In genomic region chr1:174074757-174075156, GRCh38 we compare ENCODE assay signal across 9 cellular contexts. TPM values are rescaled to one million over a fixed set of nuclear protein-coding genes. Genes with fewer than 3 reads are reported as not detected.
DNase-seq lines count a peak whose midpoint lies in the region; ATAC-seq and TF ChIP-seq lines count a peak whose summit lies in the region.
"Had no signal": no experiment of that assay in that cellular context is flagged by ENCODE, and none has a peak within 500 bp of the region (broad histone marks: within the 10 kb centered on the region; RNA-seq: fewer than 3 reads in every experiment).

No MANE protein-coding gene starts in this region.

- H3K36me3 ChIP-seq in Peyer's patch, result no peaks in the 10 kb centered on the region

- H3K4me3 ChIP-seq in Peyer's patch (no peak overlapping the region), fibroblast of villous mesenchyme (ENCODE audit: low read depth, low read length) (no peak overlapping the region)

- H3K27ac Mint-ChIP-seq in natural killer cell, result no peak overlapping the region
- no peak overlapping the region for H3K27ac Mint-ChIP-seq in natural killer cell treated with Interleukin-12 subunit alpha and Interleukin-12 subunit beta and Interleukin-15 and Interleukin-18, amount 100 ng/mL, for 72 hours
- no peak overlapping the region for H3K27ac Mint-ChIP-seq in activated CD4-positive, alpha-beta T cell treated with anti-CD3 and anti-CD28 coated beads for 36 hours

- no peaks in the 10 kb centered on the region for H3K4me1 Mint-ChIP-seq in natural killer cell
- H3K4me1 Mint-ChIP-seq in natural killer cell treated with Interleukin-12 subunit alpha and Interleukin-12 subunit beta and Interleukin-15 and Interleukin-18, amount 100 ng/mL, for 72 hours (ENCODE audit: low read depth in 2 of 2), result no peaks in the 10 kb centered on the region
- no peaks in the 10 kb centered on the region for H3K4me1 Mint-ChIP-seq in activated CD4-positive, alpha-beta T cell treated with anti-CD3 and anti-CD28 coated beads for 36 hours

- H3K27me3 ChIP-seq in Peyer's patch, result no peaks in the 10 kb centered on the region

- no peaks in the 10 kb centered on the region for H3K9me3 Mint-ChIP-seq in natural killer cell
- no peaks in the 10 kb centered on the region for H3K9me3 Mint-ChIP-seq in natural killer cell treated with Interleukin-12 subunit alpha and Interleukin-12 subunit beta and Interleukin-15 and Interleukin-18, amount 100 ng/mL, for 72 hours
- H3K9me3 Mint-ChIP-seq in activated CD4-positive, alpha-beta T cell treated with anti-CD3 and anti-CD28 coated beads for 36 hours (ENCODE audit: low read depth), result no peaks in the 10 kb centered on the region

- H3K27me3 Mint-ChIP-seq in natural killer cell (ENCODE audit: low read depth in 2 of 2), result peaks cover 0 to 7% of the 10 kb centered on the region in 2 donors
- H3K27me3 Mint-ChIP-seq in natural killer cell treated with Interleukin-12 subunit alpha and Interleukin-12 subunit beta and Interleukin-15 and Interleukin-18, amount 100 ng/mL, for 72 hours, result peaks cover 10 to 13% of the 10 kb centered on the region in 2 donors
- peaks cover 1% of the 10 kb centered on the region for H3K27me3 Mint-ChIP-seq in activated CD4-positive, alpha-beta T cell treated with anti-CD3 and anti-CD28 coated beads for 36 hours

- TF ChIP-seq POLR2A in Peyer's patch (IDR thresholded peaks at IDR 0.05), result no peak

- CTCF ChIA-PET in activated CD4-positive, alpha-beta T cell treated with anti-CD3 and anti-CD28 coated beads for 36 hours (lab: Charles Lee), result no interaction called here

- H3K36me3 Mint-ChIP-seq in natural killer cell, result no peaks in the 10 kb centered on the region
- no peaks in the 10 kb centered on the region for H3K36me3 Mint-ChIP-seq in natural killer cell treated with Interleukin-12 subunit alpha and Interleukin-12 subunit beta and Interleukin-15 and Interleukin-18, amount 100 ng/mL, for 72 hours
- H3K36me3 Mint-ChIP-seq in activated CD4-positive, alpha-beta T cell treated with anti-CD3 and anti-CD28 coated beads for 36 hours (ENCODE audit: low read depth), result no peaks in the 10 kb centered on the region

- no peaks in the 10 kb centered on the region for H3K9me3 ChIP-seq in Peyer's patch

- no peak overlapping the region for H3K4me3 Mint-ChIP-seq in natural killer cell
- no peak overlapping the region for H3K4me3 Mint-ChIP-seq in natural killer cell treated with Interleukin-12 subunit alpha and Interleukin-12 subunit beta and Interleukin-15 and Interleukin-18, amount 100 ng/mL, for 72 hours
- no peak overlapping the region for H3K4me3 Mint-ChIP-seq in activated CD4-positive, alpha-beta T cell treated with anti-CD3 and anti-CD28 coated beads for 36 hours

- TF ChIP-seq CTCF in natural killer cell (IDR thresholded peaks at IDR 0.05) (peak; percentile 27), Peyer's patch (IDR thresholded peaks at IDR 0.05) (peak in 4 of 6 experiments; percentile 20 to 55 (median 46)), fibroblast of villous mesenchyme (IDR thresholded peaks at IDR 0.05; ENCODE audit: insufficient read depth, low read depth, low read length) (peak; percentile 42)

- no peak for DNase-seq in natural killer cell
- no peak for DNase-seq in natural killer cell treated with Interleukin-12 subunit alpha and Interleukin-12 subunit beta and Interleukin-15 and Interleukin-18, amount 100 ng/mL, for 72 hours (ENCODE audit: low spot score)
- no peak for DNase-seq in Peyer's patch
- peak; percentile 46 for DNase-seq in fibroblast of villous mesenchyme (ENCODE audit: low read depth)
- DNase-seq in ecto neural progenitor cell (ENCODE audit: low spot score), result no peak
- DNase-seq in activated CD4-positive, alpha-beta T cell treated with anti-CD3 and anti-CD28 coated beads for 36 hours, result no peak
- DNase-seq in Right ventricle myocardium superior, result no peak
- DNase-seq: aorta had no signal

- no peak for ATAC-seq in natural killer cell
- no peak for ATAC-seq in natural killer cell treated with Interleukin-12 subunit alpha and Interleukin-12 subunit beta and Interleukin-15 and Interleukin-18, amount 100 ng/mL, for 72 hours
- ATAC-seq in HG03457 (IDR thresholded peaks at IDR 0.05; ENCODE audit: unreplicated experiment), result no peak
- no peak for ATAC-seq in activated CD4-positive, alpha-beta T cell treated with anti-CD3 and anti-CD28 coated beads for 36 hours
- no peak for ATAC-seq in Right ventricle myocardium superior (ENCODE audit: poor library complexity)

- intact Hi-C loops in natural killer cell (cut with micrococcal nuclease), result loop anchor here (10.0 kb wide), 1 partner anchor 80 kb away; no protein-coding TSS in a partner anchor
- intact Hi-C loops in activated CD4-positive, alpha-beta T cell treated with anti-CD3 and anti-CD28 coated beads for 36 hours (cut with DNase I, micrococcal nuclease), result loop anchor here in 1 of 2 experiments (5.0 kb wide), 2 partner anchors 177 to 652 kb away; no protein-coding TSS in a partner anchor
- intact Hi-C loops in Right ventricle myocardium superior (cut with DNase I), result loop anchor here (10.0 kb wide), 1 partner anchor 120 kb away; no protein-coding TSS in a partner anchor

- no peak overlapping the region for H3K27ac ChIP-seq in Peyer's patch

- POLR2A ChIA-PET in activated CD4-positive, alpha-beta T cell treated with anti-CD3 and anti-CD28 coated beads for 36 hours (lab: Charles Lee), result no interaction called here

- no peaks in the 10 kb centered on the region for H3K4me1 ChIP-seq in Peyer's patch

RNA-seq across cellular contexts. Expression of gene RC3H1, which starts 52.6 kb away (rescaled TPM):
- total RNA-seq in natural killer cell (10 to 100 TPM; 67.8 to 82.1 (median 78.9) TPM), Peyer's patch (10 to 100 TPM; 26.2 to 37.3 (median 31.1) TPM), fibroblast of villous mesenchyme (20.9 and 30.7 TPM in 2 replicates), Right ventricle myocardium superior (22.6 TPM)
- 10 to 100 TPM; 53.2 to 65.4 TPM for total RNA-seq in natural killer cell treated with Interleukin-12 subunit alpha and Interleukin-12 subunit beta and Interleukin-15 and Interleukin-18, amount 100 ng/mL, for 72 hours
- 10 to 100 TPM; 27.3 to 37.0 TPM for total RNA-seq in activated CD4-positive, alpha-beta T cell treated with anti-CD3 and anti-CD28 coated beads for 36 hours
